14 cellular contexts compared by ENCODE assay signal in genomic region chr7:129108583-129108982, GRCh38. TPM values are rescaled to one million over a fixed set of nuclear protein-coding genes. Genes with fewer than 3 reads are reported as not detected.
"Had no signal": no experiment of that assay in that cellular context is flagged by ENCODE, and none has a peak within 500 bp of the region (broad histone marks: within the 10 kb centered on the region; RNA-seq: fewer than 3 reads in every experiment).

No MANE protein-coding gene starts in this region.

- H3K9me3 ChIP-seq: colonic mucosa, upper lobe of right lung had no signal

- ATAC-seq: activated T-cell treated with anti-CD3 and anti-CD28 coated beads, Interleukin-2, amount 50 U/mL, for 72 hours; upper lobe of right lung had no signal

- H3K27me3 Mint-ChIP-seq: activated naive CD8-positive, alpha-beta T cell treated with anti-CD3 and anti-CD28 coated beads for 36 hours; stimulated activated naive CD8-positive, alpha-beta T cell treated with anti-CD3 and anti-CD28 coated beads, Interleukin-15, Interleukin-2, amounts not matched to agents 100 ng/mL and 50 ng/mL, for 24 hours had no signal

- H3K27ac ChIP-seq: colonic mucosa, upper lobe of right lung had no signal

- H3K4me1 ChIP-seq: colonic mucosa, upper lobe of right lung had no signal

- H3K4me3 Mint-ChIP-seq: activated naive CD8-positive, alpha-beta T cell treated with anti-CD3 and anti-CD28 coated beads for 36 hours; activated T-cell treated with anti-CD3 and anti-CD28 coated beads, Interleukin-2, amount 50 U/mL, for 72 hours; nephron; stimulated activated naive CD8-positive, alpha-beta T cell treated with anti-CD3 and anti-CD28 coated beads, Interleukin-15, Interleukin-2, amounts not matched to agents 100 ng/mL and 50 ng/mL, for 24 hours had no signal

- H3K27me3 ChIP-seq: colonic mucosa had no signal

- H3K27ac Mint-ChIP-seq: activated naive CD8-positive, alpha-beta T cell treated with anti-CD3 and anti-CD28 coated beads for 36 hours; activated T-cell treated with anti-CD3 and anti-CD28 coated beads, Interleukin-2, amount 50 U/mL, for 72 hours; nephron; stimulated activated naive CD8-positive, alpha-beta T cell treated with anti-CD3 and anti-CD28 coated beads, Interleukin-15, Interleukin-2, amounts not matched to agents 100 ng/mL and 50 ng/mL, for 24 hours had no signal

- DNase-seq: activated CD4-positive, alpha-beta T cell treated with anti-CD3 and anti-CD28 coated beads for 1 hour; activated CD4-positive, alpha-beta T cell treated with anti-CD3 and anti-CD28 coated beads, Interleukin-2, amount 50 U/mL, for 48 hours; activated gamma-delta T cell treated with Interleukin-2 at 50 U/mL for 16 hours; activated naive CD8-positive, alpha-beta T cell treated with anti-CD3 and anti-CD28 coated beads for 36 hours; activated T-cell treated with anti-CD3 and anti-CD28 coated beads, Interleukin-2, amount 50 U/mL, for 72 hours; anterior cingulate cortex; colonic mucosa; effector CD4-positive, alpha-beta T cell; stimulated activated CD4-positive, alpha-beta T cell treated with anti-CD3 and anti-CD28 coated beads, Interleukin-4, amount 100 ng/mL, for 24 hours; T-helper 2 cell; upper lobe of right lung had no signal

- H3K36me3 ChIP-seq: colonic mucosa, upper lobe of right lung had no signal

- H3K4me3 ChIP-seq: colonic mucosa, upper lobe of right lung had no signal

- H3K36me3 Mint-ChIP-seq: activated naive CD8-positive, alpha-beta T cell treated with anti-CD3 and anti-CD28 coated beads for 36 hours had no signal

- FAIRE-seq: endothelial cell of umbilical vein had no signal

- H3K9me3 Mint-ChIP-seq: activated naive CD8-positive, alpha-beta T cell treated with anti-CD3 and anti-CD28 coated beads for 36 hours; activated T-cell treated with anti-CD3 and anti-CD28 coated beads, Interleukin-2, amount 50 U/mL, for 72 hours; nephron; stimulated activated naive CD8-positive, alpha-beta T cell treated with anti-CD3 and anti-CD28 coated beads, Interleukin-15, Interleukin-2, amounts not matched to agents 100 ng/mL and 50 ng/mL, for 24 hours had no signal

RNA-seq across cellular contexts. Expression of gene TSPAN33, which starts 35.9 kb away (rescaled TPM):
- total RNA-seq: endothelial cell of umbilical vein had no signal
